In the genomic region with DNA sequence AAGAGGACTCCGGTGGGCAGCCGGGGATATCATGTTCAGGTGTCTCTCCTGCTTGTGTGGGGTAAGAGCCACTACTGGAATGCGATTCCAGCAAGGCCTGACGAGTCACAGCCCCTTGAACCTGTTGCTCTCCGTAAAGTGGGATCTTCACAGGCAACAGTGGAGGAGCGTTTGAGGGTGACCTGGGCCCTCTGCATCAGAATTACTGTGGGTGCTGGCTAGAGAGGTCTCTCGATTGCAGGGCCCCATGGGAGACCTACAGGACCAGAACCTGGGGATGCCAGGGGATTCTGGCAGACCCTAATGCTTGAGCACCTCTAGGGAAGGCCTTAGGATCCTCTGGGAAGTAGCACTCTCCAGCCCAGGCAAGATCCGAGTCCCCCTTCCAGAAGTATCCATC, we compare ENCODE assay signal across 16 cellular contexts. TPM values are rescaled to one million over a fixed set of nuclear protein-coding genes. Genes with fewer than 3 reads are reported as not detected.
A peak's percentile ranks its signal among the peaks of the same experiment; 100 is the strongest.
DNase-seq lines count a peak whose midpoint lies in the region.
"Had no signal": no experiment of that assay in that cellular context is flagged by ENCODE, and none has a peak within 500 bp of the region (broad histone marks: within the 10 kb centered on the region; RNA-seq: fewer than 3 reads in every experiment).

No MANE protein-coding gene starts in this region.

- no peak overlapping the region for H2BK15ac ChIP-seq in mesenchymal stem cell (ENCODE audit: low read depth, poor library complexity, severe bottlenecking)

- H3K36me3 ChIP-seq in BLaER1 (peaks cover 7% of the 10 kb centered on the region; the same call in 1 of the 2 replicates), KOPT-K1 (ENCODE audit: insufficient read depth, low read length) (peaks cover 14% of the 10 kb centered on the region; the same call in 1 of the 2 replicates), mesenchymal stem cell (ENCODE audit: control insufficient read depth in 1 of 2, insufficient read depth in 2 of 2, low read depth in 1 of 2, low read length in 2 of 2) (peaks cover 18 to 32% of the 10 kb centered on the region in 2 experiments)

- H3K9me3 ChIP-seq in BLaER1 (peaks cover 1% of the 10 kb centered on the region; the same call in 1 of the 2 replicates), KOPT-K1 (ENCODE audit: insufficient read depth, low read length, poor library complexity, severe bottlenecking) (no peaks in the 10 kb centered on the region), mesenchymal stem cell (ENCODE audit: control insufficient read depth, low read length) (no peaks in the 10 kb centered on the region)

- H2BK5ac ChIP-seq in mesenchymal stem cell (ENCODE audit: low read depth, low read length, poor library complexity, severe bottlenecking), result no peak overlapping the region

- WGBS in mesenchymal stem cell, result 93% methylated on average over 8 of the region's 8 CpGs

- no peak overlapping the region for H4K91ac ChIP-seq in mesenchymal stem cell (ENCODE audit: low read length)

- no peak overlapping the region for H3K4ac ChIP-seq in mesenchymal stem cell (ENCODE audit: low read depth in 1 of 2, low read length in 2 of 2)

- H3K23ac ChIP-seq in mesenchymal stem cell (ENCODE audit: low read length in 2 of 2), result no peak overlapping the region

- no peaks in the 10 kb centered on the region for H4K20me1 ChIP-seq in BLaER1

- H3K4me3 ChIP-seq in BLaER1 (peak overlapping the region; percentile 29; the same call in 1 of the 2 replicates), mesenchymal stem cell (ENCODE audit: insufficient read depth in 1 of 2, low read depth in 1 of 2, low read length in 2 of 2) (no peak overlapping the region)

- H3K14ac ChIP-seq in mesenchymal stem cell (ENCODE audit: low read length in 2 of 2), result no peak overlapping the region

- H3K27me3 ChIP-seq in BLaER1 (no peaks in the 10 kb centered on the region), mesenchymal stem cell (ENCODE audit: control insufficient read depth in 1 of 2, insufficient read depth in 1 of 2, low read length in 2 of 2) (no peaks in the 10 kb centered on the region)

- DNase-seq in ecto neural progenitor cell (ENCODE audit: low spot score), result peak; percentile 25
- DNase-seq in myocyte (ENCODE audit: low read depth), result peak; percentile 12
- no peak for DNase-seq in mesenchymal stem cell
- DNase-seq in SKM-1 (lab: John Stamatoyannopoulos, UW; ENCODE audit: unreplicated experiment), result no peak
- no peak for DNase-seq in NCI-H446 treated with DMSO at 0.1 percent for 48 hours (lab: John Stamatoyannopoulos, UW)
- no peak for DNase-seq in stimulated activated CD4-positive, alpha-beta T cell treated with anti-CD3 and anti-CD28 coated beads, Interleukin-4, amount 100 ng/mL, for 1 hour
- DNase-seq: 8988T; AML-193; CD4-positive, alpha-beta memory T cell; DMS153; DMS79 treated with DMSO at 0.1 percent for 48 hours; GDM1; HCEC 1CT had no signal

- H4K8ac ChIP-seq in mesenchymal stem cell (ENCODE audit: low read length), result no peak overlapping the region

- H3K4me2 ChIP-seq in BLaER1 (peak overlapping the region; percentile 91), mesenchymal stem cell (ENCODE audit: low read length, poor library complexity, severe bottlenecking) (no peak overlapping the region)

- H2AK5ac ChIP-seq in mesenchymal stem cell (ENCODE audit: low read length, severe bottlenecking), result no peak overlapping the region

- no peak overlapping the region for H3K18ac ChIP-seq in mesenchymal stem cell (ENCODE audit: low read depth in 1 of 2, low read length in 2 of 2)

- H2AFZ ChIP-seq in mesenchymal stem cell (ENCODE audit: low read depth, low read length), result no peak overlapping the region

- no peak overlapping the region for H2BK120ac ChIP-seq in mesenchymal stem cell (ENCODE audit: low read depth, low read length)

- peak overlapping the region; percentile 46 for H3K9ac ChIP-seq in BLaER1
- H3K9ac ChIP-seq in mesenchymal stem cell (ENCODE audit: low read length), result no peak overlapping the region

- H3K4me1 ChIP-seq in BLaER1, result peaks cover 94% of the 10 kb centered on the region
- peaks cover 17% of the 10 kb centered on the region for H3K4me1 ChIP-seq in mesenchymal stem cell (ENCODE audit: control insufficient read depth, insufficient read depth, low read depth, low read length)

- peaks cover 65% of the 10 kb centered on the region for H3K79me1 ChIP-seq in mesenchymal stem cell (replicated peaks; ENCODE audit: low read length, poor library complexity, severe bottlenecking)

- H3K27ac ChIP-seq in BLaER1, result peak overlapping the region; percentile 86
- H3K27ac ChIP-seq in KOPT-K1 (ENCODE audit: low read depth, low read length, poor library complexity, severe bottlenecking), result peak overlapping the region; percentile 45
- no peak overlapping the region for H3K27ac ChIP-seq in mesenchymal stem cell (ENCODE audit: low read length, poor library complexity, severe bottlenecking)
- H3K27ac ChIP-seq: C4-2B had no signal

- no peak overlapping the region for H2BK12ac ChIP-seq in mesenchymal stem cell (ENCODE audit: low read length in 2 of 2)

RNA-seq across cellular contexts. Expression of gene MGMT, which starts 4.4 kb away (rescaled TPM):
- total RNA-seq in myocyte, result 18.7 and 20.9 TPM in 2 replicates
- polyA plus RNA-seq in myocyte (2012), result 19.4 TPM
- polyA plus RNA-seq in mesenchymal stem cell (2013, experiment 1 of 2), result 14.0 TPM
- 13.1 TPM for polyA plus RNA-seq in mesenchymal stem cell (2013, experiment 2 of 2)

Comparison
In these comparisons a context has a peak if more than half of its experiments do, and no peak if none do; other contexts are left out.
1. DNase-seq: peak in ecto neural progenitor cell (single experiment) and myocyte (single experiment); none in mesenchymal stem cell (single experiment), SKM-1 (single experiment), NCI-H446 treated with DMSO at 0.1 percent for 48 hours (single experiment) and stimulated activated CD4-positive, alpha-beta T cell treated with anti-CD3 and anti-CD28 coated beads, Interleukin-4, amount 100 ng/mL, for 1 hour (single experiment).